In the genomic region with DNA sequence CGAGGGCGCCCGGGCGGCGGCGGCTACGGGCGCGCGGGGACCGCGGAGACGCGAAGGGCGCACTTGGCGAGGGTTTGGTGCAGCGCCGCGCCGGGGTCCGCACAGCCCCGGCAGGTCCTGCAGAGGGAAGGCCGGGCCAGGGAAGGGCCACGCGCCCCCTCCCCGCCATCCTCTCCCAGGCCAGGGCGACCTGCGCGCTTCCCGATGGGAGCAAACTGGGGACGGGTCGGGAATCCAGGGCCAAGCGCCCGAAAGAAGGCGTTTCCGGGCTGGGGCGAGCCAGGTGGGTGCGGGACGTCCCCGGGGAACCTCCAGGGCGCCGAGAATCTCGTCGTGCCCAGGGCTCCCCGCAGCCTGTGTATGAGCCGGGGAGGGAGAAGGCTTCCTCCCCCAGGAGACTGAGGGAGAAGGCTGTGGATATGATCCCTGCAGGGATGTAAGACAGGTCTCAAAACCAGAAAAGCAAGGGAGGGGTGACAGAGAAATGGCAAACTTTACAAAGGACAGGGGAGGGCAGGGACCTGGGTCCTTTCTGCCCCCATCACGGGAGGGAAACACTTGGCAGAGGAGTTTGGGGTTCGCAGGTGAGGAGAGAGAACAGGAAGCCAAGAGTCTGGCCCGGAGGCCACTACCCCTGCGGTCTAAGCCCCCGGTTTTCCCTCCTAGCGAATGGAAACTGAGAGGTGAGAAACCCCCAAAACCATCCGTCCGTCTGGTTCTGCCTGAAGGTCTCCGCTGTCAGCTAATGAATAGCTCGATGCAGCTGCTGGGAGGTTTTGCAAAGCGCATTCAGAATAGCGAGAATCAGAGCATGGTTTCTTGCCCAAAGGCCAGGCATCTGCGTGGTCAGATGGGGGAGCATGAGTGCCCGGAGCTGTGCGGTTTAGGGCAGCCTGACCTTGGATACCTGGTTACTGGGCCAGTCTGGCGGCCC, we compare ENCODE assay signal across 9 cellular contexts. TPM values are rescaled to one million over a fixed set of nuclear protein-coding genes. Genes with fewer than 3 reads are reported as not detected.
DNase-seq lines count a peak whose midpoint lies in the region; ATAC-seq, FAIRE-seq and TF ChIP-seq lines count a peak whose summit lies in the region.
"Had no signal": no experiment of that assay in that cellular context is flagged by ENCODE, and none has a peak within 500 bp of the region (broad histone marks: within the 10 kb centered on the region; RNA-seq: fewer than 3 reads in every experiment).

No MANE protein-coding gene starts in this region.

- no peaks in the 10 kb centered on the region for H3K36me3 Mint-ChIP-seq in HFFc6 (ENCODE audit: low read depth)

- no peak for TF ChIP-seq EP300 in stomach (IDR thresholded peaks at IDR 0.05)

- H3K27me3 Mint-ChIP-seq in HFFc6 (ENCODE audit: insufficient read depth), result peaks cover 3% of the 10 kb centered on the region; the same call in 1 of the 2 replicates

- H3K4me1 ChIP-seq in iPS DF 6.9 (ENCODE audit: control insufficient read depth, insufficient read depth, low read length) (peaks cover 2% of the 10 kb centered on the region; the same call in 1 of the 2 replicates), stomach (peaks cover 14 to 27% (median 21%) of the 10 kb centered on the region in 4 donors), thyroid gland (peaks cover 0 to 10% of the 10 kb centered on the region in 2 donors)

- peak; percentile 73 for ATAC-seq in GM18867 (IDR thresholded peaks at IDR 0.05; ENCODE audit: unreplicated experiment)

- peak overlapping the region; percentile 87 for H3K4me3 Mint-ChIP-seq in HFFc6

- peaks cover 36% of the 10 kb centered on the region for H3K4me1 Mint-ChIP-seq in HFFc6 (ENCODE audit: low read depth)

- DNase-seq in HFFc6 (peak; percentile 44), RCC 7860 (ENCODE audit: low spot score) (peak; percentile 76), iPS DF 6.9 (ENCODE audit: low read depth, low spot score) (no peak), stomach (no peak), thyroid gland (no peak), SIG-M5 treated with dmso at 0.1 percent for 504 hours (lab: John Stamatoyannopoulos, UW; ENCODE audit: unreplicated experiment) (no peak)
- DNase-seq in activated naive CD4-positive, alpha-beta T cell treated with anti-CD3 and anti-CD28 coated beads, Interleukin-2, amount 50 U/mL, for 16 hours, result no peak

- no peaks in the 10 kb centered on the region for H3K9me3 ChIP-seq in iPS DF 6.9 (ENCODE audit: control insufficient read depth, insufficient read depth, low read length)
- H3K9me3 ChIP-seq in stomach, result no peaks in the 10 kb centered on the region
- no peaks in the 10 kb centered on the region for H3K9me3 ChIP-seq in thyroid gland

- no peak for TF ChIP-seq CTCF in HFFc6 (IDR thresholded peaks at IDR 0.05)
- no peak for TF ChIP-seq CTCF in stomach (IDR thresholded peaks at IDR 0.05)
- no peak for TF ChIP-seq CTCF in thyroid gland (IDR thresholded peaks at IDR 0.05)

- WGBS in iPS DF 6.9 (ENCODE audit: insufficient coverage, insufficient read length), result no CpG with 5 or more reads among the region's 62 CpGs
- 5 to 23% (median 10%) methylated on average over 24 to 62 of the region's 62 CpGs for WGBS in stomach, 5 donors
- WGBS in thyroid gland, 2 donors, result 22 to 27% methylated on average over 15 to 32 of the region's 62 CpGs

- FAIRE-seq in RCC 7860 (lab: Jason Lieb, UNC), result peak; percentile 89

- no peak for TF ChIP-seq POLR2A in stomach (IDR thresholded peaks at IDR 0.05)
- TF ChIP-seq POLR2A in thyroid gland (IDR thresholded peaks at IDR 0.05), result no peak

- no peaks in the 10 kb centered on the region for H3K36me3 ChIP-seq in iPS DF 6.9 (ENCODE audit: control insufficient read depth, insufficient read depth, low read length)
- H3K36me3 ChIP-seq in stomach, result no peaks in the 10 kb centered on the region
- no peaks in the 10 kb centered on the region for H3K36me3 ChIP-seq in thyroid gland

- intact Hi-C loops in stomach (cut with DNase I; ENCODE audit: low total_unique reads) (loop anchor here (10.0 kb wide), 1 partner anchor 214 kb away; the partner anchor contains the start of gene GRIFIN), thyroid gland (cut with DNase I) (loop anchor here (10.0 kb wide), 1 partner anchor 124 kb away; no protein-coding TSS in a partner anchor)

- no peak overlapping the region for H3K27ac ChIP-seq in iPS DF 6.9 (ENCODE audit: low read length)
- no peak overlapping the region for H3K27ac ChIP-seq in stomach
- no peak overlapping the region for H3K27ac ChIP-seq in thyroid gland

- peak overlapping the region; percentile 60 for H3K27ac Mint-ChIP-seq in HFFc6

- H3K27me3 ChIP-seq in iPS DF 6.9 (ENCODE audit: control insufficient read depth, insufficient read depth, low read length) (peaks cover 14% of the 10 kb centered on the region), stomach (peaks cover 15 to 70% (median 37%) of the 10 kb centered on the region in 3 donors), thyroid gland (peaks cover 9% of the 10 kb centered on the region)

- H3K4me3 ChIP-seq in iPS DF 6.9 (ENCODE audit: low read length) (peak overlapping the region; percentile 33; the same call in 1 of the 2 replicates), stomach (peak overlapping the region; percentile 24 to 39 (median 36)), thyroid gland (replicated peaks in 1 of 3) (peak overlapping the region in 1 of 3 donors; percentile 12)

- H3K9me3 Mint-ChIP-seq in HFFc6, result no peaks in the 10 kb centered on the region; the same call in 1 of the 2 replicates

RNA-seq across cellular contexts. Expression of gene AMZ1, which starts 0.7 kb away (rescaled TPM):
- total RNA-seq in HFFc6 (2021; fragmentation: NEBNext Ultra II Directional; extraction: Animal tissue kit (Norgen Biotek cat#: 25700)), result 10 to 100 TPM in 2 of 6 experiments, 1 to 10 TPM in 4; 6.2 to 11.3 (median 7.8) TPM
- total RNA-seq in stomach (1 to 10 TPM in 1 of 5 donors, under 1 TPM in 2, not detected in 2; under 0.01 to 1.4 (median 0.45) TPM), thyroid gland (1 to 10 TPM in 1 of 4 donors, under 1 TPM in 1, not detected in 2; 0.29 to 1.2 TPM)
- not detected for polyA plus RNA-seq in stomach
- total RNA-seq: activated CD8-positive, alpha-beta memory T cell treated with anti-CD3 and anti-CD28 coated beads for 36 hours had no signal

RNA-seq across cellular contexts. Expression of gene TTYH3, which starts 56.9 kb away (rescaled TPM):
- total RNA-seq in HFFc6 (2021; fragmentation: NEBNext Ultra II Directional; extraction: Animal tissue kit (Norgen Biotek cat#: 25700)), result 100 to 1,000 TPM; 117 to 147 (median 123) TPM
- total RNA-seq in stomach (10 to 100 TPM; 16.2 to 79.1 (median 20.5) TPM), thyroid gland (10 to 100 TPM; 16.7 to 23.8 (median 21.4) TPM)
- polyA plus RNA-seq in stomach, result 10 to 100 TPM in 1 of 3 donors, 1 to 10 TPM in 2; 4.1 to 10.8 (median 4.3) TPM

Comparison
In these comparisons a context has a peak if more than half of its experiments do, and no peak if none do; other contexts are left out.
1. DNase-seq: peak in HFFc6 (single experiment) and RCC 7860 (single experiment); none in iPS DF 6.9 (single experiment), stomach (single experiment), thyroid gland (0 of 2), SIG-M5 treated with dmso at 0.1 percent for 504 hours (single experiment) and activated naive CD4-positive, alpha-beta T cell treated with anti-CD3 and anti-CD28 coated beads, Interleukin-2, amount 50 U/mL, for 16 hours (single experiment).